ENCODE assay signal across 2 cellular contexts in genomic region chr17:81231766-81232581, GRCh38.
TF ChIP-seq lines count a peak whose summit lies in the region.

No MANE protein-coding gene starts in this region.

TF ChIP-seq in HEK293, 187 proteins besides CTCF, POLR2A, EP300 and RAD21:
- TF ChIP-seq ZNF792 (tag by site-specific recombination; IDR thresholded peaks at IDR 0.05) (no peak), REST (tag by site-specific recombination; IDR thresholded peaks at IDR 0.05) (0 out of 2 replicates have a peak, but pooled peaks have one; percentile 20)

TF ChIP-seq in H1, 55 proteins besides CTCF, POLR2A, EP300 and RAD21:
- TF ChIP-seq, protein P1, sequence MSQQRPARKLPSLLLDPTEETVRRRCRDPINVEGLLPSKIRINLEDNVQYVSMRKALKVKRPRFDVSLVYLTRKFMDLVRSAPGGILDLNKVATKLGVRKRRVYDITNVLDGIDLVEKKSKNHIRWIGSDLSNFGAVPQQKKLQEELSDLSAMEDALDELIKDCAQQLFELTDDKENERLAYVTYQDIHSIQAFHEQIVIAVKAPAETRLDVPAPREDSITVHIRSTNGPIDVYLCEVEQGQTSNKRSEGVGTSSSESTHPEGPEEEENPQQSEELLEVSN (IDR thresholded peaks at IDR 0.05): no peak
- TF ChIP-seq SRF (IDR thresholded peaks at IDR 0.05; ENCODE audit: low read depth, low read length) (no peak), MAX (IDR thresholded peaks at IDR 0.05) (no peak), GTF2F1 (IDR thresholded peaks at IDR 0.05; ENCODE audit: borderline replicate concordance, low read depth, low read length) (no peak), BRCA1 (IDR thresholded peaks at IDR 0.05; ENCODE audit: low read depth, low read length) (no peak), SAP30 (IDR thresholded peaks at IDR 0.05; ENCODE audit: insufficient read depth, insufficient replicate concordance, low read length) (no peak), JUN (IDR thresholded peaks at IDR 0.05; ENCODE audit: low read depth, low read length) (no peak), BCL11A (IDR thresholded peaks at IDR 0.05; ENCODE audit: low read depth in 2 of 2, low read length in 2 of 2) (no peak), YY1 (IDR thresholded peaks at IDR 0.05; ENCODE audit: low read depth, low read length) (no peak)
- TF ChIP-seq, protein P2, sequence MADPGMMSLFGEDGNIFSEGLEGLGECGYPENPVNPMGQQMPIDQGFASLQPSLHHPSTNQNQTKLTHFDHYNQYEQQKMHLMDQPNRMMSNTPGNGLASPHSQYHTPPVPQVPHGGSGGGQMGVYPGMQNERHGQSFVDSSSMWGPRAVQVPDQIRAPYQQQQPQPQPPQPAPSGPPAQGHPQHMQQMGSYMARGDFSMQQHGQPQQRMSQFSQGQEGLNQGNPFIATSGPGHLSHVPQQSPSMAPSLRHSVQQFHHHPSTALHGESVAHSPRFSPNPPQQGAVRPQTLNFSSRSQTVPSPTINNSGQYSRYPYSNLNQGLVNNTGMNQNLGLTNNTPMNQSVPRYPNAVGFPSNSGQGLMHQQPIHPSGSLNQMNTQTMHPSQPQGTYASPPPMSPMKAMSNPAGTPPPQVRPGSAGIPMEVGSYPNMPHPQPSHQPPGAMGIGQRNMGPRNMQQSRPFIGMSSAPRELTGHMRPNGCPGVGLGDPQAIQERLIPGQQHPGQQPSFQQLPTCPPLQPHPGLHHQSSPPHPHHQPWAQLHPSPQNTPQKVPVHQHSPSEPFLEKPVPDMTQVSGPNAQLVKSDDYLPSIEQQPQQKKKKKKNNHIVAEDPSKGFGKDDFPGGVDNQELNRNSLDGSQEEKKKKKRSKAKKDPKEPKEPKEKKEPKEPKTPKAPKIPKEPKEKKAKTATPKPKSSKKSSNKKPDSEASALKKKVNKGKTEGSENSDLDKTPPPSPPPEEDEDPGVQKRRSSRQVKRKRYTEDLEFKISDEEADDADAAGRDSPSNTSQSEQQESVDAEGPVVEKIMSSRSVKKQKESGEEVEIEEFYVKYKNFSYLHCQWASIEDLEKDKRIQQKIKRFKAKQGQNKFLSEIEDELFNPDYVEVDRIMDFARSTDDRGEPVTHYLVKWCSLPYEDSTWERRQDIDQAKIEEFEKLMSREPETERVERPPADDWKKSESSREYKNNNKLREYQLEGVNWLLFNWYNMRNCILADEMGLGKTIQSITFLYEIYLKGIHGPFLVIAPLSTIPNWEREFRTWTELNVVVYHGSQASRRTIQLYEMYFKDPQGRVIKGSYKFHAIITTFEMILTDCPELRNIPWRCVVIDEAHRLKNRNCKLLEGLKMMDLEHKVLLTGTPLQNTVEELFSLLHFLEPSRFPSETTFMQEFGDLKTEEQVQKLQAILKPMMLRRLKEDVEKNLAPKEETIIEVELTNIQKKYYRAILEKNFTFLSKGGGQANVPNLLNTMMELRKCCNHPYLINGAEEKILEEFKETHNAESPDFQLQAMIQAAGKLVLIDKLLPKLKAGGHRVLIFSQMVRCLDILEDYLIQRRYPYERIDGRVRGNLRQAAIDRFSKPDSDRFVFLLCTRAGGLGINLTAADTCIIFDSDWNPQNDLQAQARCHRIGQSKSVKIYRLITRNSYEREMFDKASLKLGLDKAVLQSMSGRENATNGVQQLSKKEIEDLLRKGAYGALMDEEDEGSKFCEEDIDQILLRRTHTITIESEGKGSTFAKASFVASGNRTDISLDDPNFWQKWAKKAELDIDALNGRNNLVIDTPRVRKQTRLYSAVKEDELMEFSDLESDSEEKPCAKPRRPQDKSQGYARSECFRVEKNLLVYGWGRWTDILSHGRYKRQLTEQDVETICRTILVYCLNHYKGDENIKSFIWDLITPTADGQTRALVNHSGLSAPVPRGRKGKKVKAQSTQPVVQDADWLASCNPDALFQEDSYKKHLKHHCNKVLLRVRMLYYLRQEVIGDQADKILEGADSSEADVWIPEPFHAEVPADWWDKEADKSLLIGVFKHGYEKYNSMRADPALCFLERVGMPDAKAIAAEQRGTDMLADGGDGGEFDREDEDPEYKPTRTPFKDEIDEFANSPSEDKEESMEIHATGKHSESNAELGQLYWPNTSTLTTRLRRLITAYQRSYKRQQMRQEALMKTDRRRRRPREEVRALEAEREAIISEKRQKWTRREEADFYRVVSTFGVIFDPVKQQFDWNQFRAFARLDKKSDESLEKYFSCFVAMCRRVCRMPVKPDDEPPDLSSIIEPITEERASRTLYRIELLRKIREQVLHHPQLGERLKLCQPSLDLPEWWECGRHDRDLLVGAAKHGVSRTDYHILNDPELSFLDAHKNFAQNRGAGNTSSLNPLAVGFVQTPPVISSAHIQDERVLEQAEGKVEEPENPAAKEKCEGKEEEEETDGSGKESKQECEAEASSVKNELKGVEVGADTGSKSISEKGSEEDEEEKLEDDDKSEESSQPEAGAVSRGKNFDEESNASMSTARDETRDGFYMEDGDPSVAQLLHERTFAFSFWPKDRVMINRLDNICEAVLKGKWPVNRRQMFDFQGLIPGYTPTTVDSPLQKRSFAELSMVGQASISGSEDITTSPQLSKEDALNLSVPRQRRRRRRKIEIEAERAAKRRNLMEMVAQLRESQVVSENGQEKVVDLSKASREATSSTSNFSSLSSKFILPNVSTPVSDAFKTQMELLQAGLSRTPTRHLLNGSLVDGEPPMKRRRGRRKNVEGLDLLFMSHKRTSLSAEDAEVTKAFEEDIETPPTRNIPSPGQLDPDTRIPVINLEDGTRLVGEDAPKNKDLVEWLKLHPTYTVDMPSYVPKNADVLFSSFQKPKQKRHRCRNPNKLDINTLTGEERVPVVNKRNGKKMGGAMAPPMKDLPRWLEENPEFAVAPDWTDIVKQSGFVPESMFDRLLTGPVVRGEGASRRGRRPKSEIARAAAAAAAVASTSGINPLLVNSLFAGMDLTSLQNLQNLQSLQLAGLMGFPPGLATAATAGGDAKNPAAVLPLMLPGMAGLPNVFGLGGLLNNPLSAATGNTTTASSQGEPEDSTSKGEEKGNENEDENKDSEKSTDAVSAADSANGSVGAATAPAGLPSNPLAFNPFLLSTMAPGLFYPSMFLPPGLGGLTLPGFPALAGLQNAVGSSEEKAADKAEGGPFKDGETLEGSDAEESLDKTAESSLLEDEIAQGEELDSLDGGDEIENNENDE (IDR thresholded peaks at IDR 0.05; ENCODE audit: insufficient replicate concordance, low read length): no peak
